Comparison of ENCODE assay signal across 7 cellular contexts in genomic region chr11:108580645-108581044, GRCh38.
"Had no signal": no experiment of that assay in that cellular context is flagged by ENCODE, and none has a peak within 500 bp of the region (broad histone marks: within the 10 kb centered on the region; RNA-seq: fewer than 3 reads in every experiment).

No MANE protein-coding gene starts in this region.

- DNase-seq: GDM1, GF-D8 had no signal

- FAIRE-seq: GM12878, GM12891, GM12892, GM18507, GM19239 had no signal

- ATAC-seq: GM12878 had no signal

- H3K4me3 ChIP-seq: GM12878 had no signal
